25 cellular contexts compared by ENCODE assay signal in the genomic region with DNA sequence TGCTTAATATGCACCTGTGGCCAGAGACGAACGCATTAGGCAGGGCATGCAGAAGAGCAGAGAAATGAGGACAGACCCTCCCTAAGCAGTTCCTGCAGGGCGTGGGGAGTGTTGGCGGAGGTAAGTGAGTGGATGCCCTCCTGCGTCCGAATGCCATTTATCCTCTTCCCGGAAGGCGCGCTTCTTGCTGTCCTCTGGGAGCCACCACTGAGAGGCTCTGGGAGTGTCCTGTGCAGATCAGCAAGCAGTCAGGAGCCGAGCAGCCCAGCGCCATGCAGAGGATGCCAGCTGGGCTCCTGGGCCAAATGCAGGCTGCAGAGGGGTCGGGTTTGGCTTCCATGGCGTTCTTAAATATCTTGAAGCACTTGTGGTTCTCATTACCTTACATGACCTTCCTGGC. TPM values are rescaled to one million over a fixed set of nuclear protein-coding genes. Genes with fewer than 3 reads are reported as not detected.
"Had no signal": no experiment of that assay in that cellular context is flagged by ENCODE, and none has a peak within 500 bp of the region (broad histone marks: within the 10 kb centered on the region; RNA-seq: fewer than 3 reads in every experiment).

No MANE protein-coding gene starts in this region.

- H3K9me3 Mint-ChIP-seq: T-cell had no signal

- DNase-seq: KBM-7; MV-4-11; NCI-H1048; NCI-H1105; NCI-H1436 treated with DMSO at 0.1 percent for 48 hours; NCI-H1694; NCI-H187 treated with DMSO at 0.1 percent for 48 hours; NCI-H2029 treated with DMSO at 0.1 percent for 48 hours; NCI-H2171; NCI-H226; NCI-H446; NCI-H510A; NCI-H524 treated with DMSO at 0.1 percent for 48 hours; NCI-H69; NCI-H774; NK-92 treated with Interleukin-12 subunit alpha and Interleukin-12 subunit beta, amount 100 ng/mL, for 24 hours; PC-3; SHP77; SK-N-SH; SW 1271; T-cell had no signal

- H3K4me2 ChIP-seq: SK-N-SH had no signal

- ATAC-seq: Panc1, PC-3, T-cell had no signal

- H3K9me3 ChIP-seq: SK-N-SH had no signal

- H3K9ac ChIP-seq: SK-N-SH had no signal

- H3K27ac ChIP-seq: RWPE1 had no signal

- H3K4me3 Mint-ChIP-seq: T-cell had no signal

- H3K27me3 Mint-ChIP-seq: T-cell had no signal

- H3K27ac Mint-ChIP-seq: T-cell had no signal

RNA-seq across cellular contexts. Expression of gene SLIT1, which starts 29.9 kb away (rescaled TPM):
- total RNA-seq: MCF 10A, PC-3, SK-MEL-5 had no signal
